In the genomic region with DNA sequence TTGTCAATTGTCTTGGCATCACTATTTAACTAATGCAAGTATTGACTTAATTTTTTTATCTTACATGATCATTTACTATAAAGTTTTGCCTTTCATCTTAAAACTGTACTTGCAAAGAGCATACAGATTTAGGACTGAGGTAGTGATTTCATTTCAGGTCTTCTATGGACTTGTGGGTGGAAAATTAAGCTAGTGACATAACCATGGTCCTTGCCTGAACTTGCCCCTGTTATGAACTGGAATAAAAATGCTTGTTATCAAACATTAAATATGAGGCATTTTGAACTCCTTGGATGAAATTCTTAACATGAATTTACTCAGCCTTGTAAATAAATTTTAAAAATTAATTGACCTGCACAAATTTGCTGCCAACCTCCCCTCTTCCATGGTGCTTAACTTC, we compare ENCODE assay signal across 28 cellular contexts.
"Had no signal": no experiment of that assay in that cellular context is flagged by ENCODE, and none has a peak within 500 bp of the region (broad histone marks: within the 10 kb centered on the region; RNA-seq: fewer than 3 reads in every experiment).

No MANE protein-coding gene starts in this region.

- H3K27ac ChIP-seq: ascending aorta, epithelial cell of prostate, esophagus squamous epithelium, gastrocnemius medialis, heart left ventricle had no signal

- H3K27me3 ChIP-seq: ascending aorta, esophagus squamous epithelium, gastrocnemius medialis, heart left ventricle had no signal

- H3K4me1 ChIP-seq: ascending aorta, esophagus squamous epithelium, gastrocnemius medialis, heart left ventricle had no signal

- DNase-seq: activated CD4-positive, alpha-beta memory T cell treated with anti-CD3 and anti-CD28 coated beads for 36 hours; activated CD4-positive, alpha-beta T cell treated with anti-CD3 and anti-CD28 coated beads for 36 hours; activated CD4-positive, alpha-beta T cell treated with anti-CD3 and anti-CD28 coated beads, Interleukin-2, amount 10 ng/mL, durations not matched to agents 24 days and 14 days; activated CD4-positive, CD25-positive, alpha-beta regulatory T cell; activated CD4-positive, CD25-positive, alpha-beta regulatory T cell treated with anti-CD3 and anti-CD28 coated beads, Interleukin-2, amount 50 U/mL, for 72 hours; activated CD8-positive, alpha-beta memory T cell treated with anti-CD3 and anti-CD28 coated beads, Interleukin-2, amount 10 ng/mL, durations not matched to agents 7 days and 5 days; activated CD8-positive, alpha-beta memory T cell treated with anti-CD3 and anti-CD28 coated beads, Interleukin-2, amount 50 U/mL, for 4 hours; activated CD8-positive, alpha-beta T cell treated with anti-CD3 and anti-CD28 coated beads, Interleukin-2, amount 10 ng/mL, durations not matched to agents 7 days and 5 days; activated effector memory CD4-positive, alpha-beta T cell treated with anti-CD3 and anti-CD28 coated beads, Interleukin-2, amount 50 U/mL, for 16 hours; activated naive CD4-positive, alpha-beta T cell; activated naive CD4-positive, alpha-beta T cell treated with anti-CD3 and anti-CD28 coated beads, Interleukin-2, amount 10 ng/mL, durations not matched to agents 7 days and 5 days; activated naive CD8-positive, alpha-beta T cell treated with anti-CD3 and anti-CD28 coated beads, Interleukin-2, amount 10 ng/mL, durations not matched to agents 7 days and 5 days; activated T-cell treated with anti-CD3 and anti-CD28 coated beads, Interleukin-2, amount 50 U/mL, for 1 hour; activated T-cell treated with anti-CD3 and anti-CD28 coated beads, Interleukin-2, amount 50 U/mL, for 48 hours; caudate nucleus; cortex of kidney; dermis blood vessel endothelial cell; effector CD4-positive, alpha-beta T cell; effector memory CD8-positive, alpha-beta T cell; esophagus squamous epithelium; foreskin fibroblast; gastrocnemius medialis; glutamatergic neuron; heart left ventricle; T-helper 2 cell had no signal

- H3K4me3 ChIP-seq: ascending aorta, esophagus squamous epithelium, gastrocnemius medialis, heart left ventricle had no signal

- ATAC-seq: activated CD4-positive, alpha-beta T cell treated with anti-CD3 and anti-CD28 coated beads for 36 hours; activated CD8-positive, alpha-beta memory T cell treated with anti-CD3 and anti-CD28 coated beads, Interleukin-2, amount 10 ng/mL, durations not matched to agents 7 days and 5 days; activated CD8-positive, alpha-beta T cell treated with anti-CD3 and anti-CD28 coated beads, Interleukin-2, amount 10 ng/mL, durations not matched to agents 7 days and 5 days; activated naive CD4-positive, alpha-beta T cell treated with anti-CD3 and anti-CD28 coated beads, Interleukin-2, amount 50 U/mL, for 72 hours; effector memory CD8-positive, alpha-beta T cell; gastrocnemius medialis; heart left ventricle had no signal

- H3K9me3 ChIP-seq: ascending aorta, esophagus squamous epithelium, gastrocnemius medialis, heart left ventricle had no signal

- H3K36me3 ChIP-seq: ascending aorta, esophagus squamous epithelium, gastrocnemius medialis, heart left ventricle had no signal
